ENCODE assay signal across 1 cellular context in genomic region chr12:2812290-2813213, GRCh38.
TF ChIP-seq lines count a peak whose summit lies in the region.

TSS of gene ITFG2 (plus strand) at chr12:2812668. CDS start at chr12:2812761, 93 bp downstream.

TF ChIP-seq in GM12878, 131 proteins besides CTCF, POLR2A, EP300 and RAD21 (continued from another document and continues in another):
- TF ChIP-seq FOXK2 (IDR thresholded peaks at IDR 0.05) (peak; percentile 71), NBN (IDR thresholded peaks at IDR 0.05) (peak; percentile 98), KAT2A (conservative IDR thresholded peaks at IDR 0.05; ENCODE audit: control insufficient read depth, low read depth, low read length) (no peak), NRF1 (conservative IDR thresholded peaks at IDR 0.05; ENCODE audit: low read depth, low read length) (peak; percentile 91), BACH1 (IDR thresholded peaks at IDR 0.05; ENCODE audit: borderline replicate concordance) (peak; percentile 93), ZBTB4 (CRISPR knock-in tag; IDR thresholded peaks at IDR 0.05) (no peak), FOXM1 (IDR thresholded peaks at IDR 0.05; ENCODE audit: low read depth, low read length) (peak; percentile 74; the same call in 1 of the 2 replicates), POLR2AphosphoS5 (IDR thresholded peaks at IDR 0.05; ENCODE audit: low read length) (peak; percentile 99), TCF3 (IDR thresholded peaks at IDR 0.05; ENCODE audit: borderline replicate concordance, insufficient read depth, low read depth, low read length) (peak; percentile 54; the same call in 1 of the 2 replicates), SMARCA5 (IDR thresholded peaks at IDR 0.05) (no peak), CEBPB (IDR thresholded peaks at IDR 0.05; ENCODE audit: borderline replicate concordance in 1 of 2, low read depth in 2 of 2, low read length in 2 of 2) (no peak), LARP7 (IDR thresholded peaks at IDR 0.05) (peak; percentile 84), BMI1 (IDR thresholded peaks at IDR 0.05; ENCODE audit: borderline replicate concordance) (peak; percentile 96), CEBPZ (IDR thresholded peaks at IDR 0.05; ENCODE audit: low read depth, low read length) (peak; percentile 85), MEF2A (IDR thresholded peaks at IDR 0.05; ENCODE audit: insufficient read depth, low read depth, low read length) (no peak), RBBP5 (conservative IDR thresholded peaks at IDR 0.05) (no peak), WRNIP1 (IDR thresholded peaks at IDR 0.05; ENCODE audit: borderline replicate concordance, low read depth, low read length) (0 out of 2 replicates have a peak, but pooled peaks have one; percentile 25), TARDBP (IDR thresholded peaks at IDR 0.05; ENCODE audit: borderline replicate concordance) (peak; percentile 95), SUPT20H (IDR thresholded peaks at IDR 0.05; ENCODE audit: borderline replicate concordance, control insufficient read depth, low read depth, low read length) (no peak), CHD4 (IDR thresholded peaks at IDR 0.05) (no peak), TBL1XR1 (IDR thresholded peaks at IDR 0.05; ENCODE audit: low read depth, low read length) (0 out of 2 replicates have a peak, but pooled peaks have one; percentile 41), RELA (IDR thresholded peaks at IDR 0.05; ENCODE audit: borderline replicate concordance, partially characterized antibody) (peak; percentile 87), MLLT1 (IDR thresholded peaks at IDR 0.05) (peak; percentile 89), BCL11A (IDR thresholded peaks at IDR 0.05; ENCODE audit: low read depth, low read length) (no peak), EZH2 (IDR thresholded peaks at IDR 0.05; ENCODE audit: borderline replicate concordance, control insufficient read depth, low read depth, low read length) (no peak), USF1 (IDR thresholded peaks at IDR 0.05; ENCODE audit: borderline replicate concordance, extremely low read length, insufficient read depth, low read depth, low read length) (peak; percentile 86), NR2F1 (conservative IDR thresholded peaks at IDR 0.05) (peak; percentile 100), ZNF24 (IDR thresholded peaks at IDR 0.05) (no peak), CBX5 (IDR thresholded peaks at IDR 0.05; ENCODE audit: low read depth) (no peak), E4F1 (IDR thresholded peaks at IDR 0.05; ENCODE audit: borderline replicate concordance, partially characterized antibody) (peak; percentile 83), MXI1 (IDR thresholded peaks at IDR 0.05; ENCODE audit: low read depth, low read length) (peak; percentile 76), NFIC (IDR thresholded peaks at IDR 0.05; ENCODE audit: low read depth, low read length) (no peak), SREBF1 (IDR thresholded peaks at IDR 0.05; ENCODE audit: low read length) (0 out of 2 replicates have a peak, but pooled peaks have one; percentile 28), JUND (IDR thresholded peaks at IDR 0.05; ENCODE audit: low read depth, low read length) (no peak), CHD2 (IDR thresholded peaks at IDR 0.05; ENCODE audit: borderline replicate concordance, low read depth, low read length) (peak; percentile 85; the same call in 1 of the 2 replicates)
- TF ChIP-seq, protein P1, sequence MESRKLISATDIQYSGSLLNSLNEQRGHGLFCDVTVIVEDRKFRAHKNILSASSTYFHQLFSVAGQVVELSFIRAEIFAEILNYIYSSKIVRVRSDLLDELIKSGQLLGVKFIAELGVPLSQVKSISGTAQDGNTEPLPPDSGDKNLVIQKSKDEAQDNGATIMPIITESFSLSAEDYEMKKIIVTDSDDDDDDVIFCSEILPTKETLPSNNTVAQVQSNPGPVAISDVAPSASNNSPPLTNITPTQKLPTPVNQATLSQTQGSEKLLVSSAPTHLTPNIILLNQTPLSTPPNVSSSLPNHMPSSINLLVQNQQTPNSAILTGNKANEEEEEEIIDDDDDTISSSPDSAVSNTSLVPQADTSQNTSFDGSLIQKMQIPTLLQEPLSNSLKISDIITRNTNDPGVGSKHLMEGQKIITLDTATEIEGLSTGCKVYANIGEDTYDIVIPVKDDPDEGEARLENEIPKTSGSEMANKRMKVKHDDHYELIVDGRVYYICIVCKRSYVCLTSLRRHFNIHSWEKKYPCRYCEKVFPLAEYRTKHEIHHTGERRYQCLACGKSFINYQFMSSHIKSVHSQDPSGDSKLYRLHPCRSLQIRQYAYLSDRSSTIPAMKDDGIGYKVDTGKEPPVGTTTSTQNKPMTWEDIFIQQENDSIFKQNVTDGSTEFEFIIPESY (IDR thresholded peaks at IDR 0.05), result no peak
- TF ChIP-seq, protein P2, sequence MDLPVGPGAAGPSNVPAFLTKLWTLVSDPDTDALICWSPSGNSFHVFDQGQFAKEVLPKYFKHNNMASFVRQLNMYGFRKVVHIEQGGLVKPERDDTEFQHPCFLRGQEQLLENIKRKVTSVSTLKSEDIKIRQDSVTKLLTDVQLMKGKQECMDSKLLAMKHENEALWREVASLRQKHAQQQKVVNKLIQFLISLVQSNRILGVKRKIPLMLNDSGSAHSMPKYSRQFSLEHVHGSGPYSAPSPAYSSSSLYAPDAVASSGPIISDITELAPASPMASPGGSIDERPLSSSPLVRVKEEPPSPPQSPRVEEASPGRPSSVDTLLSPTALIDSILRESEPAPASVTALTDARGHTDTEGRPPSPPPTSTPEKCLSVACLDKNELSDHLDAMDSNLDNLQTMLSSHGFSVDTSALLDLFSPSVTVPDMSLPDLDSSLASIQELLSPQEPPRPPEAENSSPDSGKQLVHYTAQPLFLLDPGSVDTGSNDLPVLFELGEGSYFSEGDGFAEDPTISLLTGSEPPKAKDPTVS (IDR thresholded peaks at IDR 0.05; ENCODE audit: low read depth, low read length), result peak; percentile 79
- TF ChIP-seq, protein P3, sequence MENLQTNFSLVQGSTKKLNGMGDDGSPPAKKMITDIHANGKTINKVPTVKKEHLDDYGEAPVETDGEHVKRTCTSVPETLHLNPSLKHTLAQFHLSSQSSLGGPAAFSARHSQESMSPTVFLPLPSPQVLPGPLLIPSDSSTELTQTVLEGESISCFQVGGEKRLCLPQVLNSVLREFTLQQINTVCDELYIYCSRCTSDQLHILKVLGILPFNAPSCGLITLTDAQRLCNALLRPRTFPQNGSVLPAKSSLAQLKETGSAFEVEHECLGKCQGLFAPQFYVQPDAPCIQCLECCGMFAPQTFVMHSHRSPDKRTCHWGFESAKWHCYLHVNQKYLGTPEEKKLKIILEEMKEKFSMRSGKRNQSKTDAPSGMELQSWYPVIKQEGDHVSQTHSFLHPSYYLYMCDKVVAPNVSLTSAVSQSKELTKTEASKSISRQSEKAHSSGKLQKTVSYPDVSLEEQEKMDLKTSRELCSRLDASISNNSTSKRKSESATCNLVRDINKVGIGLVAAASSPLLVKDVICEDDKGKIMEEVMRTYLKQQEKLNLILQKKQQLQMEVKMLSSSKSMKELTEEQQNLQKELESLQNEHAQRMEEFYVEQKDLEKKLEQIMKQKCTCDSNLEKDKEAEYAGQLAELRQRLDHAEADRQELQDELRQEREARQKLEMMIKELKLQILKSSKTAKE (IDR thresholded peaks at IDR 0.05; ENCODE audit: low read depth, poor library complexity, severe bottlenecking), result peak; percentile 64
- TF ChIP-seq, protein P4, sequence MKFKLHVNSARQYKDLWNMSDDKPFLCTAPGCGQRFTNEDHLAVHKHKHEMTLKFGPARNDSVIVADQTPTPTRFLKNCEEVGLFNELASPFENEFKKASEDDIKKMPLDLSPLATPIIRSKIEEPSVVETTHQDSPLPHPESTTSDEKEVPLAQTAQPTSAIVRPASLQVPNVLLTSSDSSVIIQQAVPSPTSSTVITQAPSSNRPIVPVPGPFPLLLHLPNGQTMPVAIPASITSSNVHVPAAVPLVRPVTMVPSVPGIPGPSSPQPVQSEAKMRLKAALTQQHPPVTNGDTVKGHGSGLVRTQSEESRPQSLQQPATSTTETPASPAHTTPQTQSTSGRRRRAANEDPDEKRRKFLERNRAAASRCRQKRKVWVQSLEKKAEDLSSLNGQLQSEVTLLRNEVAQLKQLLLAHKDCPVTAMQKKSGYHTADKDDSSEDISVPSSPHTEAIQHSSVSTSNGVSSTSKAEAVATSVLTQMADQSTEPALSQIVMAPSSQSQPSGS (IDR thresholded peaks at IDR 0.05; ENCODE audit: low read length), result peak; percentile 73
